14 cellular contexts compared by ENCODE assay signal in the genomic region with DNA sequence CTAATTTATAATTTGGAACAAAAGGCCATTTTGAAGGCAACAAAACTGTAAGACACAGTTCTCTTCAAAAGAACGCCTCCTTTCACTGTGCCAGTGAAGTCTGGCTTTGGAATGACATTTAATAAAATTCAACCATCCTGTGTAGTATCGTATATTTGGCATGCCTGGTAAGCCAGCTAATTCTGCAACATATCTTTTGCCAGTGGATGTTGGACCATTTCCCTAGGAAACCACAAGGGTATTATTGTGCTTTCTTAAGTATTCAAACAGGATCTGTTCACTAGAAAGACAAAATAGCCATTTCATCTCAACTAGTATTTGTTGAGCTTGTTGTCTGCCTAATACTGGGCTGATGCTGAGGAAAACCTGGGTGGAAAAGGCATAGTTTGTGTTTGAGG.
DNase-seq lines count a peak whose midpoint lies in the region; ATAC-seq and TF ChIP-seq lines count a peak whose summit lies in the region.
"Had no signal": no experiment of that assay in that cellular context is flagged by ENCODE, and none has a peak within 500 bp of the region (broad histone marks: within the 10 kb centered on the region; RNA-seq: fewer than 3 reads in every experiment).

No MANE protein-coding gene starts in this region.

- H3K36me3 Mint-ChIP-seq in activated naive CD8-positive, alpha-beta T cell = peaks cover 14% of the 10 kb centered on the region
- H3K36me3 Mint-ChIP-seq in activated naive CD8-positive, alpha-beta T cell treated with anti-CD3 and anti-CD28 coated beads for 36 hours = peaks cover 15% of the 10 kb centered on the region
- H3K36me3 Mint-ChIP-seq in brain (peaks cover 40% of the 10 kb centered on the region), type B pancreatic cell (peaks cover 3% of the 10 kb centered on the region)
- peaks cover 14 to 15% of the 10 kb centered on the region in 2 donors for H3K36me3 Mint-ChIP-seq in CD4-positive, alpha-beta memory T cell

- CTCF ChIA-PET in CD4-positive, alpha-beta memory T cell (lab: Charles Lee; ENCODE audit: partially characterized antibody) = no interaction called here

- H3K4me1 ChIP-seq in CD4-positive, alpha-beta memory T cell (ENCODE audit: insufficient read depth, low read length) = no peaks in the 10 kb centered on the region

- H3K9me3 Mint-ChIP-seq in activated naive CD8-positive, alpha-beta T cell (ENCODE audit: low read depth) = no peaks in the 10 kb centered on the region
- H3K9me3 Mint-ChIP-seq in activated naive CD8-positive, alpha-beta T cell treated with anti-CD3 and anti-CD28 coated beads for 36 hours = no peaks in the 10 kb centered on the region
- peaks cover 0 to 14% (median 5%) of the 10 kb centered on the region in 5 experiments for H3K9me3 Mint-ChIP-seq in brain
- no peaks in the 10 kb centered on the region for H3K9me3 Mint-ChIP-seq in type B pancreatic cell
- no peaks in the 10 kb centered on the region for H3K9me3 Mint-ChIP-seq in CD4-positive, alpha-beta memory T cell

- no peak for TF ChIP-seq CTCF in brain (conservative IDR thresholded peaks at IDR 0.05)
- TF ChIP-seq CTCF in type B pancreatic cell (conservative IDR thresholded peaks at IDR 0.05) = peak; percentile 31

- H3K27me3 ChIP-seq in CD4-positive, alpha-beta memory T cell (ENCODE audit: insufficient read depth, low read length) = no peaks in the 10 kb centered on the region
- H3K27me3 ChIP-seq: adrenal gland had no signal

- H3K36me3 ChIP-seq in CD4-positive, alpha-beta memory T cell (ENCODE audit: insufficient read depth, low read length) = no peaks in the 10 kb centered on the region
- H3K36me3 ChIP-seq: adrenal gland had no signal

- H3K4me3 Mint-ChIP-seq in activated naive CD8-positive, alpha-beta T cell = no peak overlapping the region
- H3K4me3 Mint-ChIP-seq in activated naive CD8-positive, alpha-beta T cell treated with anti-CD3 and anti-CD28 coated beads for 36 hours = no peak overlapping the region
- H3K4me3 Mint-ChIP-seq in brain (peak overlapping the region in 1 of 5 experiments; percentile 55), type B pancreatic cell (no peak overlapping the region)
- H3K4me3 Mint-ChIP-seq in CD4-positive, alpha-beta memory T cell = no peak overlapping the region
- H3K4me3 Mint-ChIP-seq: H9 had no signal

- no peak for ATAC-seq in GM18502 (IDR thresholded peaks at IDR 0.05; ENCODE audit: poor library complexity, unreplicated experiment)
- ATAC-seq: mucosa of descending colon had no signal

- no peak for DNase-seq in activated naive CD8-positive, alpha-beta T cell treated with anti-CD3 and anti-CD28 coated beads for 36 hours
- DNase-seq in glomerular visceral epithelial cell (ENCODE audit: extremely low spot score) (peak; percentile 22), type B pancreatic cell (ENCODE audit: extremely low spot score, unreplicated experiment) (no peak), HuH-7 (ENCODE audit: low spot score) (no peak)
- no peak for DNase-seq in CD4-positive, alpha-beta memory T cell
- DNase-seq: activated CD8-positive, alpha-beta memory T cell treated with anti-CD3 and anti-CD28 coated beads, Interleukin-2, amount 50 U/mL, for 4 hours; adrenal gland; H9; mucosa of descending colon; NCI-H1417 treated with DMSO at 0.1 percent for 48 hours; NCI-H774 had no signal

- intact Hi-C loops in CD4-positive, alpha-beta memory T cell (cut with micrococcal nuclease) = no loop called here

- peak overlapping the region; percentile 23 for H3K27ac Mint-ChIP-seq in activated naive CD8-positive, alpha-beta T cell
- no peak overlapping the region for H3K27ac Mint-ChIP-seq in activated naive CD8-positive, alpha-beta T cell treated with anti-CD3 and anti-CD28 coated beads for 36 hours
- peak overlapping the region in 4 of 5 experiments; percentile 62 to 94 (median 86) for H3K27ac Mint-ChIP-seq in brain
- H3K27ac Mint-ChIP-seq in type B pancreatic cell = no peak overlapping the region
- H3K27ac Mint-ChIP-seq in CD4-positive, alpha-beta memory T cell = peak overlapping the region in 2 of 7 donors; percentile 42 to 60

- POLR2A ChIA-PET in CD4-positive, alpha-beta memory T cell (lab: Charles Lee; ENCODE audit: partially characterized antibody) = interaction anchor here (1.0 to 1.5 kb wide), 2 partner anchors 21 to 106 kb away, joined by 3 to 4 read pairs; no protein-coding TSS in a partner anchor

- no peak overlapping the region for H3K27ac ChIP-seq in CD4-positive, alpha-beta memory T cell (ENCODE audit: low read depth, low read length)
- H3K27ac ChIP-seq: adrenal gland had no signal

- H3K9me3 ChIP-seq in CD4-positive, alpha-beta memory T cell (ENCODE audit: control insufficient read depth in 1 of 2, low read length in 2 of 2) = no peaks in the 10 kb centered on the region
- H3K9me3 ChIP-seq: adrenal gland, mucosa of descending colon had no signal

- no peaks in the 10 kb centered on the region for H3K27me3 Mint-ChIP-seq in activated naive CD8-positive, alpha-beta T cell
- no peaks in the 10 kb centered on the region for H3K27me3 Mint-ChIP-seq in activated naive CD8-positive, alpha-beta T cell treated with anti-CD3 and anti-CD28 coated beads for 36 hours
- H3K27me3 Mint-ChIP-seq in brain = no peaks in the 10 kb centered on the region
- no peaks in the 10 kb centered on the region for H3K27me3 Mint-ChIP-seq in type B pancreatic cell
- no peaks in the 10 kb centered on the region for H3K27me3 Mint-ChIP-seq in CD4-positive, alpha-beta memory T cell

- no peak overlapping the region for H3K4me3 ChIP-seq in CD4-positive, alpha-beta memory T cell (ENCODE audit: low read length in 2 of 2)
- H3K4me3 ChIP-seq: adrenal gland, mucosa of descending colon had no signal

- peaks cover 4% of the 10 kb centered on the region for H3K4me1 Mint-ChIP-seq in activated naive CD8-positive, alpha-beta T cell (ENCODE audit: low read depth)
- peaks cover 2% of the 10 kb centered on the region for H3K4me1 Mint-ChIP-seq in activated naive CD8-positive, alpha-beta T cell treated with anti-CD3 and anti-CD28 coated beads for 36 hours
- peaks cover 45% of the 10 kb centered on the region for H3K4me1 Mint-ChIP-seq in brain
- peaks cover 17% of the 10 kb centered on the region for H3K4me1 Mint-ChIP-seq in type B pancreatic cell (ENCODE audit: unreplicated experiment)
- H3K4me1 Mint-ChIP-seq in CD4-positive, alpha-beta memory T cell = peaks cover 0 to 3% (median under 1%) of the 10 kb centered on the region in 4 donors

Comparison
In these comparisons a context has a peak if more than half of its experiments do, and no peak if none do; other contexts are left out.
1. H3K27ac Mint-ChIP-seq: peak in activated naive CD8-positive, alpha-beta T cell (single experiment) and brain (4 of 5); none in activated naive CD8-positive, alpha-beta T cell treated with anti-CD3 and anti-CD28 coated beads for 36 hours (single experiment) and type B pancreatic cell (single experiment).